Comparison of ENCODE assay signal across 19 cellular contexts in the genomic region with DNA sequence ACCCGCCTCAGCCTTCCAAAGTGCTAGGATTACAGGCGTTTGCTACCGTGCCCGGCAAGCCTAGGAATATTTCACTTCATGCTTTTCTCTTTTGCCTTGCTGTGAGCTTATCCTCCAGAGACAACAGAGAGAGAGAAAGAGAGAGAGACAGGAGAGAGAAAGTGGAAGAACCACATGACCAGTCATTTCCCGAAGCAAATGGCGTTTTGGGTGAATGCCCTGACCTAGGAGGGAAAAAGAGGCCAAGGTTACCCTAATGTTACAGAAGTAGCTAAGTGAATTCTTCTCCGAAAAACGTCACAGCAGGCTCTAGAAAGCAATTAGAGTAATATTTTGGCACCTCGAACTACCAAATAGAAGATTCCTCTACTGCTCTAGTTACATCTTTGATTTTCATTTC. TPM values are rescaled to one million over a fixed set of nuclear protein-coding genes. Genes with fewer than 3 reads are reported as not detected.
DNase-seq lines count a peak whose midpoint lies in the region; TF ChIP-seq lines count a peak whose summit lies in the region.
"Had no signal": no experiment of that assay in that cellular context is flagged by ENCODE, and none has a peak within 500 bp of the region (broad histone marks: within the 10 kb centered on the region; RNA-seq: fewer than 3 reads in every experiment).

No MANE protein-coding gene starts in this region.

- no peak overlapping the region for H2BK20ac ChIP-seq in H9 (ENCODE audit: low read depth, low read length, poor library complexity, severe bottlenecking)

- no peak overlapping the region for H3T11ph ChIP-seq in H9 (ENCODE audit: low read length)

- CTCF ChIA-PET in mammary epithelial cell (lab: Charles Lee; ENCODE audit: low non-redundant PET) = no interaction called here

- no peak overlapping the region for H2BK15ac ChIP-seq in H9 (ENCODE audit: low read depth, low read length)

- BruUV-seq in mammary epithelial cell (replicated peaks; lab: Mats Ljungman, UMichigan) = no TSS peak

- H4K8ac ChIP-seq in H9 (replicated peaks; ENCODE audit: insufficient read length, low read depth, low read length) = no peak overlapping the region

- H3K36me3 Mint-ChIP-seq in H9 (ENCODE audit: insufficient read depth in 1 of 3, low read depth in 3 of 3) = no peaks in the 10 kb centered on the region
- H3K36me3 Mint-ChIP-seq: CD14-positive monocyte had no signal

- no peaks in the 10 kb centered on the region for H3K27me3 ChIP-seq in OCI-LY3 (ENCODE audit: low read depth, low read length)
- no peaks in the 10 kb centered on the region for H3K27me3 ChIP-seq in mammary epithelial cell (ENCODE audit: insufficient read depth, low read length)
- H3K27me3 ChIP-seq in testis = no peaks in the 10 kb centered on the region
- no peaks in the 10 kb centered on the region for H3K27me3 ChIP-seq in H9 (ENCODE audit: insufficient read depth, low read length)

- H3K14ac ChIP-seq in H9 (ENCODE audit: insufficient read depth, low read length) = no peak overlapping the region

- H3K27ac ChIP-seq in OCI-LY3 (ENCODE audit: low read length) (no peak overlapping the region; the same call in 1 of the 2 replicates), mammary epithelial cell (ENCODE audit: insufficient read depth, low read depth, low read length) (no peak overlapping the region), testis (peak overlapping the region; percentile 80 to 84), H9 (ENCODE audit: insufficient read length, low read depth, low read length) (no peak overlapping the region)

- no peak overlapping the region for H2BK5ac ChIP-seq in H9 (ENCODE audit: insufficient read length, low read length)

- H2BK120ac ChIP-seq in H9 (ENCODE audit: low read depth, low read length, poor library complexity, severe bottlenecking) = no peak overlapping the region

- H2AK5ac ChIP-seq in H9 (ENCODE audit: insufficient read length, low read length) = no peak overlapping the region

- H3K4me2 ChIP-seq in OCI-LY3 (ENCODE audit: low read length) (peak overlapping the region; percentile 38), mammary epithelial cell (ENCODE audit: insufficient read depth, low read depth, low read length) (no peak overlapping the region), H9 (ENCODE audit: insufficient read depth, insufficient read length, low read length) (no peak overlapping the region)

- H3K23ac ChIP-seq in H9 (ENCODE audit: insufficient read length, low read depth, low read length) = no peak overlapping the region

- H3K4me3 ChIP-seq in OCI-LY3 (ENCODE audit: low read length) = peak overlapping the region; percentile 19
- no peak overlapping the region for H3K4me3 ChIP-seq in mammary epithelial cell (replicated peaks in 1 of 3; ENCODE audit: insufficient read depth in 1 of 3, low read depth in 2 of 3, low read length in 3 of 3)
- no peak overlapping the region for H3K4me3 ChIP-seq in testis

- no peaks in the 10 kb centered on the region for H3K36me3 ChIP-seq in OCI-LY3 (replicated peaks; ENCODE audit: low read depth, low read length)
- no peaks in the 10 kb centered on the region for H3K36me3 ChIP-seq in mammary epithelial cell (ENCODE audit: insufficient read depth, low read length)
- H3K36me3 ChIP-seq in testis (ENCODE audit: low read depth, missing control alignments) = no peaks in the 10 kb centered on the region

- WGBS in mammary epithelial cell (ENCODE audit: low coverage, missing lambda C conversion rate) = 68% methylated on average over 8 of the region's 9 CpGs
- WGBS in testis, 2 donors = 42 to 54% methylated on average over 9 of the region's 9 CpGs
- WGBS in H9 (ENCODE audit: extremely low coverage, insufficient read length, low lambda C conversion rate) = no CpG with 5 or more reads among the region's 9 CpGs

- H3K79me1 ChIP-seq in H9 (ENCODE audit: insufficient read depth, low read depth, low read length, poor library complexity, severe bottlenecking) = no peaks in the 10 kb centered on the region

- H3K4ac ChIP-seq in H9 (ENCODE audit: low read depth, low read length) = no peak overlapping the region

- no peak overlapping the region for H3K18ac ChIP-seq in H9 (ENCODE audit: insufficient read length, low read depth, low read length)

- H3K9me3 Mint-ChIP-seq in H9 = peaks cover 0 to 4% of the 10 kb centered on the region in 2 experiments; a peak in 1 of 5 replicates
- H3K9me3 Mint-ChIP-seq: CD14-positive monocyte had no signal

- DNase-seq in mammary epithelial cell = no peak
- peak; percentile 44 for DNase-seq in midbrain (lab: John Stamatoyannopoulos, UW)
- peak; percentile 82 for DNase-seq in testis
- DNase-seq in H9 = no peak
- no peak for DNase-seq in CD1c-positive myeloid dendritic cell (ENCODE audit: extremely low spot score)
- no peak for DNase-seq in ureter (ENCODE audit: low spot score)
- DNase-seq: COR-L47, DMS 273 treated with DMSO at 0.1 percent for 48 hours, DND-41, HCEC 1CT, NCI-H1105, NCI-H1694, NCI-H2227 treated with DMSO at 0.1 percent for 48 hours, NCI-H510A treated with DMSO at 0.1 percent for 48 hours, NCI-H774, OCI-M1, Right ventricle myocardium superior had no signal

- TF ChIP-seq CTCF in OCI-LY3 (IDR thresholded peaks at IDR 0.05; ENCODE audit: low read depth, low read length) (no peak), mammary epithelial cell (conservative IDR thresholded peaks at IDR 0.05 in 1 of 2, IDR thresholded peaks at IDR 0.05 in 1 of 2; ENCODE audit: extremely low read depth in 1 of 2, insufficient read depth in 1 of 2, low read depth in 1 of 2, low read length in 2 of 2) (no peak), testis (IDR thresholded peaks at IDR 0.05) (no peak), H9 (conservative IDR thresholded peaks at IDR 0.05) (no peak)

- H3K4me3 Mint-ChIP-seq in H9 = no peak overlapping the region
- H3K4me3 Mint-ChIP-seq: CD14-positive monocyte had no signal

- in situ Hi-C loops in mammary epithelial cell (cut with MboI; ENCODE audit: low sequenced_read_pairs in 2 of 2) = no loop called here

- no peak overlapping the region for H4K5ac ChIP-seq in H9 (ENCODE audit: insufficient read length, low read depth, low read length)

- H2BK12ac ChIP-seq in H9 (ENCODE audit: insufficient read length, low read depth, low read length) = no peak overlapping the region

- H3K27me3 Mint-ChIP-seq in H9 (ENCODE audit: low read depth) = no peaks in the 10 kb centered on the region; the same call in 1 of the 2 replicates

- TF ChIP-seq POLR2A in testis (IDR thresholded peaks at IDR 0.05) = no peak

- H2AFZ ChIP-seq in OCI-LY3 (ENCODE audit: low read depth, low read length) (0 out of 2 replicates have a peak overlapping the region, but pooled peaks have one; percentile 1), mammary epithelial cell (ENCODE audit: low read depth, low read length) (peak overlapping the region; percentile 43), H9 (ENCODE audit: low read length) (no peak overlapping the region)

- intact Hi-C loops in mammary epithelial cell (cut with micrococcal nuclease) (no loop called here), testis (cut with DNase I; ENCODE audit: low total_unique reads) (no loop called here)

- no peak overlapping the region for H4K91ac ChIP-seq in H9 (ENCODE audit: insufficient read length, low read depth, low read length)

- H4K20me1 ChIP-seq in OCI-LY3 (ENCODE audit: insufficient read depth, low read length) = no peaks in the 10 kb centered on the region
- H4K20me1 ChIP-seq in mammary epithelial cell (ENCODE audit: insufficient read depth, low read length) = no peaks in the 10 kb centered on the region
- no peaks in the 10 kb centered on the region for H4K20me1 ChIP-seq in H9 (ENCODE audit: control insufficient read depth, insufficient read depth, insufficient read length)

- dilution Hi-C loops in mammary epithelial cell (cut with HindIII; ENCODE audit: low sequenced_read_pairs) = no loop called here

- peaks cover 34 to 37% of the 10 kb centered on the region in 2 experiments for H3K4me1 Mint-ChIP-seq in H9

- H3K79me2 ChIP-seq in OCI-LY3 (ENCODE audit: low read length) (no peaks in the 10 kb centered on the region), mammary epithelial cell (ENCODE audit: insufficient read depth, low read length) (no peaks in the 10 kb centered on the region), H9 (ENCODE audit: insufficient read depth, low read length) (no peaks in the 10 kb centered on the region)

- peak overlapping the region; percentile 14; the same call in 1 of the 2 replicates for H3K9ac ChIP-seq in OCI-LY3 (ENCODE audit: low read length)
- no peak overlapping the region for H3K9ac ChIP-seq in mammary epithelial cell (ENCODE audit: insufficient read depth, low read length)
- no peak overlapping the region for H3K9ac ChIP-seq in H9 (ENCODE audit: extremely low read depth, insufficient read length, low read length)

- H3K23me2 ChIP-seq in H9 (ENCODE audit: insufficient read length, low read depth, low read length, poor library complexity, severe bottlenecking) = no peaks in the 10 kb centered on the region

- H3K9me3 ChIP-seq in OCI-LY3 (ENCODE audit: insufficient read depth, low read length) (no peaks in the 10 kb centered on the region), mammary epithelial cell (replicated peaks; ENCODE audit: insufficient read depth, low read length) (no peaks in the 10 kb centered on the region), testis (no peaks in the 10 kb centered on the region), H9 (ENCODE audit: control insufficient read depth, low read depth, low read length) (no peaks in the 10 kb centered on the region)

- H3K27ac Mint-ChIP-seq in H9 = no peak overlapping the region

- H3K56ac ChIP-seq in H9 (ENCODE audit: insufficient read length, low read depth, low read length) = no peak overlapping the region

- peaks cover 30% of the 10 kb centered on the region for H3K4me1 ChIP-seq in OCI-LY3 (ENCODE audit: low read length)
- no peaks in the 10 kb centered on the region for H3K4me1 ChIP-seq in mammary epithelial cell (ENCODE audit: insufficient read depth, low read length)
- peaks cover 34% of the 10 kb centered on the region for H3K4me1 ChIP-seq in testis
- peaks cover 3% of the 10 kb centered on the region; the same call in 1 of the 2 replicates for H3K4me1 ChIP-seq in H9 (ENCODE audit: insufficient read depth, low read length)

RNA-seq across cellular contexts. Expression of gene SGK1, which starts 9.1 kb away (rescaled TPM):
- total RNA-seq in mammary epithelial cell (100 to 1,000 TPM in 1 of 2 donors, 10 to 100 TPM in 1; 84.5 to 755 TPM), testis (100 to 1,000 TPM; 154 to 208 TPM), H9 (2021) (7.8 and 8.2 TPM in 2 replicates), ureter (46.3 TPM)
- polyA plus RNA-seq in mammary epithelial cell (130 TPM), testis (ENCODE audit: insufficient read depth, low read depth, low replicate concordance) (91.3 TPM)
- 255 TPM for polyA minus RNA-seq in mammary epithelial cell

Comparison
In these comparisons a context has a peak if more than half of its experiments do, and no peak if none do; other contexts are left out.
1. H3K27ac ChIP-seq: peak in testis (2 of 2); none in OCI-LY3 (single experiment), mammary epithelial cell (single experiment) and H9 (single experiment).
2. DNase-seq: peak in midbrain (single experiment) and testis (single experiment); none in mammary epithelial cell (single experiment), H9 (single experiment), CD1c-positive myeloid dendritic cell (single experiment) and ureter (single experiment).